Comparison of ENCODE assay signal across 7 cellular contexts in genomic region chr2:55487686-55488085, GRCh38.
"Had no signal": no experiment of that assay in that cellular context is flagged by ENCODE, and none has a peak within 500 bp of the region (broad histone marks: within the 10 kb centered on the region; RNA-seq: fewer than 3 reads in every experiment).

No MANE protein-coding gene starts in this region.

- FAIRE-seq: GM12878, GM12891, GM12892, GM18507, GM19239 had no signal

- ATAC-seq: GM12878 had no signal

- DNase-seq: GDM1, GF-D8 had no signal

- H3K4me3 ChIP-seq: GM12878 had no signal
